Comparison of ENCODE assay signal across 8 cellular contexts in genomic region chr12:65123435-65124063, GRCh38. TPM values are rescaled to one million over a fixed set of nuclear protein-coding genes. Genes with fewer than 3 reads are reported as not detected.
DNase-seq lines count a peak whose midpoint lies in the region; TF ChIP-seq lines count a peak whose summit lies in the region.

No MANE protein-coding gene starts in this region.

- H3K27me3 Mint-ChIP-seq in activated CD4-positive, alpha-beta T cell treated with anti-CD3 and anti-CD28 coated beads, Interleukin-2, amount 10 ng/mL, durations not matched to agents 24 days and 14 days = peaks cover 37% of the 10 kb centered on the region

- peak; percentile 62 for DNase-seq in activated CD4-positive, alpha-beta T cell treated with anti-CD3 and anti-CD28 coated beads, Interleukin-2, amount 10 ng/mL, durations not matched to agents 24 days and 14 days
- DNase-seq in activated CD4-positive, alpha-beta T cell treated with anti-CD3 and anti-CD28 coated beads for 4 hours = no peak
- peak; percentile 34 for DNase-seq in M059J (ENCODE audit: low read depth)
- DNase-seq in SK-N-MC (ENCODE audit: low read depth, low spot score) = peak; percentile 16
- peak; percentile 34 for DNase-seq in fibroblast of villous mesenchyme (ENCODE audit: low read depth)
- peak; percentile 19 for DNase-seq in stromal cell of bone marrow (ENCODE audit: low read depth)
- DNase-seq in activated CD8-positive, alpha-beta memory T cell treated with anti-CD3 and anti-CD28 coated beads, Interleukin-2, amount 50 U/mL, for 48 hours = no peak
- DNase-seq in COLO668 (lab: John Stamatoyannopoulos, UW; ENCODE audit: unreplicated experiment) = no peak

- no peak overlapping the region for H3K4me3 ChIP-seq in SK-N-MC
- H3K4me3 ChIP-seq in fibroblast of villous mesenchyme (ENCODE audit: low read depth, low read length) = no peak overlapping the region

- peaks cover 4% of the 10 kb centered on the region for H3K4me1 Mint-ChIP-seq in activated CD4-positive, alpha-beta T cell treated with anti-CD3 and anti-CD28 coated beads, Interleukin-2, amount 10 ng/mL, durations not matched to agents 24 days and 14 days

- H3K9me3 Mint-ChIP-seq in activated CD4-positive, alpha-beta T cell treated with anti-CD3 and anti-CD28 coated beads, Interleukin-2, amount 10 ng/mL, durations not matched to agents 24 days and 14 days = no peaks in the 10 kb centered on the region

- no peaks in the 10 kb centered on the region for H3K36me3 ChIP-seq in SK-N-MC (ENCODE audit: insufficient read depth, low read length)

- intact Hi-C loops in activated CD4-positive, alpha-beta T cell treated with anti-CD3 and anti-CD28 coated beads, Interleukin-2, amount 10 ng/mL, durations not matched to agents 24 days and 14 days (cut with micrococcal nuclease) = loop anchor here (1.0 kb wide), 2 partner anchors 232 to 327 kb away; no protein-coding TSS in a partner anchor

- H3K27ac ChIP-seq in SK-N-MC = no peak overlapping the region

- no peak overlapping the region for H3K4me3 Mint-ChIP-seq in activated CD4-positive, alpha-beta T cell treated with anti-CD3 and anti-CD28 coated beads, Interleukin-2, amount 10 ng/mL, durations not matched to agents 24 days and 14 days

- no peaks in the 10 kb centered on the region for H3K36me3 Mint-ChIP-seq in activated CD4-positive, alpha-beta T cell treated with anti-CD3 and anti-CD28 coated beads, Interleukin-2, amount 10 ng/mL, durations not matched to agents 24 days and 14 days (ENCODE audit: low read depth)

- H3K9me3 ChIP-seq in SK-N-MC (ENCODE audit: low read depth, low read length) = no peaks in the 10 kb centered on the region

- H3K27ac Mint-ChIP-seq in activated CD4-positive, alpha-beta T cell treated with anti-CD3 and anti-CD28 coated beads, Interleukin-2, amount 10 ng/mL, durations not matched to agents 24 days and 14 days = no peak overlapping the region

- peak; percentile 68 for TF ChIP-seq CTCF in fibroblast of villous mesenchyme (IDR thresholded peaks at IDR 0.05; ENCODE audit: insufficient read depth, low read depth, low read length)

- H3K9ac ChIP-seq in SK-N-MC (ENCODE audit: insufficient read length) = no peak overlapping the region

RNA-seq across cellular contexts. Expression of gene WIF1, which starts 2.4 kb away (rescaled TPM):
- not detected in 2 replicates for total RNA-seq in activated CD4-positive, alpha-beta T cell treated with anti-CD3 and anti-CD28 coated beads, Interleukin-2, amount 10 ng/mL, durations not matched to agents 24 days and 14 days
- 0.07 TPM in 1 of 2 replicates, not detected in the other for total RNA-seq in M059J (2014; rRNA removed; shearing (Covaris generic))
- total RNA-seq in fibroblast of villous mesenchyme = not detected in 2 replicates

RNA-seq across cellular contexts. Expression of gene LEMD3, which starts 45.8 kb away (rescaled TPM):
- total RNA-seq in activated CD4-positive, alpha-beta T cell treated with anti-CD3 and anti-CD28 coated beads, Interleukin-2, amount 10 ng/mL, durations not matched to agents 24 days and 14 days = 28.9 and 30.0 TPM in 2 replicates
- total RNA-seq in M059J (2014; rRNA removed; shearing (Covaris generic)) = 15.3 and 24.9 TPM in 2 replicates
- 26.7 and 32.0 TPM in 2 replicates for total RNA-seq in fibroblast of villous mesenchyme

Comparison
In these comparisons a context has a peak if more than half of its experiments do, and no peak if none do; other contexts are left out.
1. DNase-seq: peak in activated CD4-positive, alpha-beta T cell treated with anti-CD3 and anti-CD28 coated beads, Interleukin-2, amount 10 ng/mL, durations not matched to agents 24 days and 14 days (single experiment), M059J (single experiment), SK-N-MC (single experiment), fibroblast of villous mesenchyme (single experiment) and stromal cell of bone marrow (single experiment); none in activated CD4-positive, alpha-beta T cell treated with anti-CD3 and anti-CD28 coated beads for 4 hours (0 of 2), activated CD8-positive, alpha-beta memory T cell treated with anti-CD3 and anti-CD28 coated beads, Interleukin-2, amount 50 U/mL, for 48 hours (single experiment) and COLO668 (single experiment).